In the genomic region with DNA sequence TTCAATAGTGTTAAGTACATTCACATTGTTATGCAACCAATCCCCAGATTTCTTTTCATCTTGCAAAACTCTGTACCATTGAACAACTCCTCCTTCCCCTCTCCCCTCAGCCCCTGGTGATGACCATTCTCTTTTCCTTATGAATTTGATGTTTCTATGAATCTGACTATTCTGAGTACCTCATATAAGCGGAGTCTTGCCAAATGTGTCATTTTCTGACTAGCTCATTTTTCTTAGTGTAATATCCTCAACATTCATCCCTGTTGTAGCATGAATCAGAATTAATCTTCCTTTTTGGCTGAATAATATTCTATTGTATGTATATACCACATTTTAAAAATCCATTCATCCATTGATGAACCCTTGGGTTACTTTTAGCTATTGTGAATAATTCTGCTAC, we compare ENCODE assay signal across 10 cellular contexts.
"Had no signal": no experiment of that assay in that cellular context is flagged by ENCODE, and none has a peak within 500 bp of the region (broad histone marks: within the 10 kb centered on the region; RNA-seq: fewer than 3 reads in every experiment).

No MANE protein-coding gene starts in this region.

- FAIRE-seq: HepG2 had no signal

- H3K4me2 ChIP-seq: KMS-11 had no signal

- H3K4me3 Mint-ChIP-seq: HFFc6, IgD-negative memory B cell had no signal

- H3K27ac Mint-ChIP-seq: HFFc6, IgD-negative memory B cell had no signal

- ATAC-seq: HCT116 had no signal

- H3K9ac ChIP-seq: KMS-11 had no signal

- H3K27ac ChIP-seq: HL-60, KMS-11 had no signal

- H3K9me3 Mint-ChIP-seq: HFFc6 had no signal

- H3K9me3 ChIP-seq: HAP-1 had no signal

- H3K4me1 ChIP-seq: HAP-1 had no signal

- H3K4me1 Mint-ChIP-seq: IgD-negative memory B cell had no signal

- H3K4me3 ChIP-seq: HAP-1 had no signal

- DNase-seq: GOT3, H7, HFFc6, KBM-7 had no signal

- H3K36me3 ChIP-seq: HAP-1 had no signal
